In the genomic region with DNA sequence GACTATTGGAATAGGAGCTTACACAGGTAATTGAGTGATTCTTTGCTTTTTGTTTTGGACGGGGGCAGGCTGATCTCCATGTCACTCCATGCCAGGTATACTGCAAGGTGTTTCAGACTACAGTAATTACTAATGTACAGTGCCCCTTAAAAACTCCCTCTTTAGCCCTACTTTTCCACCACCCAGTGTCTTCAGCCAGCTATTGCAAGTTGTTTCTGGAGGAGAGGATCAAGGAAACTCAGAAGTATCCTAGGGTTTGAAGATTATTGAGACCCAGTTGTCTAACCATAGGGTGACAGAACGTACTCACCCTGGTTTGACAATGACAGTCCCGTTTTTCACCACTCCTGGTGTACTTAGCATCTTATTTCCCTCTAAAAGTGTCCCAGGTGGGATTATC, we compare ENCODE assay signal across 16 cellular contexts. TPM values are rescaled to one million over a fixed set of nuclear protein-coding genes. Genes with fewer than 3 reads are reported as not detected.
"Had no signal": no experiment of that assay in that cellular context is flagged by ENCODE, and none has a peak within 500 bp of the region (broad histone marks: within the 10 kb centered on the region; RNA-seq: fewer than 3 reads in every experiment).

No MANE protein-coding gene starts in this region.

- H3K27ac Mint-ChIP-seq: brain; natural killer cell; stimulated activated effector memory CD8-positive, alpha-beta T cell treated with anti-CD3 and anti-CD28 coated beads, Interleukin-12 subunit alpha, Interleukin-12 subunit beta, amount 100 ng/mL, for 72 hours; T-helper 17 cell had no signal

- H3K4me1 ChIP-seq: left lung, transverse colon had no signal

- H3K9me3 ChIP-seq: left lung, mucosa of descending colon, transverse colon had no signal

- H3K4me3 ChIP-seq: left lung, mucosa of descending colon, transverse colon had no signal

- H3K4me3 Mint-ChIP-seq: brain; central memory CD8-positive, alpha-beta T cell; natural killer cell; stimulated activated effector memory CD8-positive, alpha-beta T cell treated with anti-CD3 and anti-CD28 coated beads, Interleukin-12 subunit alpha, Interleukin-12 subunit beta, amount 100 ng/mL, for 72 hours; T-helper 17 cell had no signal

- H3K4me1 Mint-ChIP-seq: brain; central memory CD8-positive, alpha-beta T cell; natural killer cell; stimulated activated effector memory CD8-positive, alpha-beta T cell treated with anti-CD3 and anti-CD28 coated beads, Interleukin-12 subunit alpha, Interleukin-12 subunit beta, amount 100 ng/mL, for 72 hours had no signal

- H3K27ac ChIP-seq: epithelial cell of prostate, left lung, transverse colon had no signal

- ATAC-seq: left lung, mucosa of descending colon, natural killer cell, right cardiac atrium had no signal

- H3K36me3 ChIP-seq: left lung, transverse colon had no signal

- DNase-seq: activated naive CD4-positive, alpha-beta T cell treated with Interleukin-2 at 50 U/mL for 16 hours; amygdala; cortex of kidney; effector memory CD4-positive, alpha-beta T cell; left lung; mucosa of descending colon; natural killer cell; right cardiac atrium; substantia nigra; T-helper 17 cell; transverse colon had no signal

- H3K36me3 Mint-ChIP-seq: brain; natural killer cell; stimulated activated effector memory CD8-positive, alpha-beta T cell treated with anti-CD3 and anti-CD28 coated beads, Interleukin-12 subunit alpha, Interleukin-12 subunit beta, amount 100 ng/mL, for 72 hours had no signal

- H3K9me3 Mint-ChIP-seq: central memory CD8-positive, alpha-beta T cell; natural killer cell; stimulated activated effector memory CD8-positive, alpha-beta T cell treated with anti-CD3 and anti-CD28 coated beads, Interleukin-12 subunit alpha, Interleukin-12 subunit beta, amount 100 ng/mL, for 72 hours had no signal

- H3K27me3 ChIP-seq: left lung had no signal

RNA-seq across cellular contexts. Expression of a gene that starts 13.4 kb away (rescaled TPM):
- total RNA-seq: natural killer cell, posterior vena cava, right cardiac atrium, T-helper 17 cell had no signal
- polyA plus RNA-seq: right cardiac atrium had no signal
